ENCODE assay signal across 29 cellular contexts in genomic region chr1:195849180-195849579, GRCh38.
"Had no signal": no experiment of that assay in that cellular context is flagged by ENCODE, and none has a peak within 500 bp of the region (broad histone marks: within the 10 kb centered on the region; RNA-seq: fewer than 3 reads in every experiment).

No MANE protein-coding gene starts in this region.

- ATAC-seq: activated CD4-positive, alpha-beta T cell treated with anti-CD3 and anti-CD28 coated beads for 36 hours; activated CD8-positive, alpha-beta T cell treated with anti-CD3 and anti-CD28 coated beads for 36 hours; activated T-cell treated with anti-CD3 and anti-CD28 coated beads, Interleukin-2, amount 50 U/mL, for 72 hours; T-cell had no signal

- H3K27me3 Mint-ChIP-seq: activated CD4-positive, alpha-beta T cell treated with anti-CD3 and anti-CD28 coated beads for 36 hours; activated CD8-positive, alpha-beta T cell treated with anti-CD3 and anti-CD28 coated beads for 36 hours; activated naive CD4-positive, alpha-beta T cell treated with anti-CD3 and anti-CD28 coated beads, Interleukin-2, amount 10 ng/mL, durations not matched to agents 7 days and 5 days; activated naive CD8-positive, alpha-beta T cell treated with anti-CD3 and anti-CD28 coated beads, Interleukin-2, amount 10 ng/mL, durations not matched to agents 7 days and 5 days; T-cell had no signal

- H3K9me3 Mint-ChIP-seq: activated CD8-positive, alpha-beta T cell treated with anti-CD3 and anti-CD28 coated beads for 36 hours; activated naive CD4-positive, alpha-beta T cell treated with anti-CD3 and anti-CD28 coated beads, Interleukin-2, amount 10 ng/mL, durations not matched to agents 7 days and 5 days had no signal

- H3K27ac Mint-ChIP-seq: activated CD4-positive, alpha-beta T cell treated with anti-CD3 and anti-CD28 coated beads for 36 hours; activated CD8-positive, alpha-beta T cell treated with anti-CD3 and anti-CD28 coated beads for 36 hours; activated naive CD4-positive, alpha-beta T cell treated with anti-CD3 and anti-CD28 coated beads, Interleukin-2, amount 10 ng/mL, durations not matched to agents 7 days and 5 days; activated naive CD8-positive, alpha-beta T cell treated with anti-CD3 and anti-CD28 coated beads, Interleukin-2, amount 10 ng/mL, durations not matched to agents 7 days and 5 days; activated T-cell treated with anti-CD3 and anti-CD28 coated beads, Interleukin-2, amount 50 U/mL, for 72 hours; activated T-helper 2 cell treated with anti-CD3 and anti-CD28 coated beads, Interferon-gamma antibody, Interleukin-2, Interleukin-4, amounts not matched to agents 10 μg/mL and 5 μg/mL and 100 μg/mL, durations not matched to agents 14 hours and 24 hours and 36 hours; T-cell had no signal

- DNase-seq: activated CD4-positive, alpha-beta T cell treated with anti-CD3 and anti-CD28 coated beads for 36 hours; activated CD4-positive, alpha-beta T cell treated with anti-CD3 and anti-CD28 coated beads, Interleukin-2, amount 50 U/mL, for 1 hour; activated CD8-positive, alpha-beta memory T cell treated with anti-CD3 and anti-CD28 coated beads, Interleukin-2, amount 50 U/mL, for 4 hours; activated CD8-positive, alpha-beta T cell treated with anti-CD3 and anti-CD28 coated beads for 36 hours; activated gamma-delta T cell treated with Interleukin-2 at 50 U/mL for 16 hours; activated naive CD4-positive, alpha-beta T cell treated with anti-CD3 and anti-CD28 coated beads, Interleukin-2, amount 10 ng/mL, durations not matched to agents 7 days and 5 days; activated naive CD8-positive, alpha-beta T cell treated with anti-CD3 and anti-CD28 coated beads, Interleukin-2, amount 10 ng/mL, durations not matched to agents 7 days and 5 days; activated T-cell treated with anti-CD3 and anti-CD28 coated beads, Interleukin-2, amount 50 U/mL, for 72 hours; adrenal gland; anterior cingulate cortex; caudate nucleus; MG63; MV-4-11; NCI-H1092 treated with DMSO at 0.1 percent for 48 hours; NCI-H1417 treated with DMSO at 0.1 percent for 48 hours; NCI-H1694; NCI-H2029; NCI-H2107; NCI-H2171 treated with DMSO at 0.1 percent for 48 hours; NCI-H226; NCI-H526; NCI-H774; SIG-M5; T-cell; T-helper 2 cell; T1000 had no signal

- H3K4me1 ChIP-seq: adrenal gland had no signal

- H3K9me3 ChIP-seq: adrenal gland, MG63 had no signal

- H3K4me1 Mint-ChIP-seq: activated CD4-positive, alpha-beta T cell treated with anti-CD3 and anti-CD28 coated beads for 36 hours; activated naive CD4-positive, alpha-beta T cell treated with anti-CD3 and anti-CD28 coated beads, Interleukin-2, amount 10 ng/mL, durations not matched to agents 7 days and 5 days; activated naive CD8-positive, alpha-beta T cell treated with anti-CD3 and anti-CD28 coated beads, Interleukin-2, amount 10 ng/mL, durations not matched to agents 7 days and 5 days; T-cell had no signal

- H3K27ac ChIP-seq: adrenal gland, SK-N-MC, VCaP had no signal

- H3K4me3 Mint-ChIP-seq: activated CD4-positive, alpha-beta T cell treated with anti-CD3 and anti-CD28 coated beads for 36 hours; activated CD8-positive, alpha-beta T cell treated with anti-CD3 and anti-CD28 coated beads for 36 hours; activated naive CD4-positive, alpha-beta T cell treated with anti-CD3 and anti-CD28 coated beads, Interleukin-2, amount 10 ng/mL, durations not matched to agents 7 days and 5 days; activated naive CD8-positive, alpha-beta T cell treated with anti-CD3 and anti-CD28 coated beads, Interleukin-2, amount 10 ng/mL, durations not matched to agents 7 days and 5 days; activated T-cell treated with anti-CD3 and anti-CD28 coated beads, Interleukin-2, amount 50 U/mL, for 72 hours; T-cell had no signal

- H3K36me3 ChIP-seq: adrenal gland, MG63 had no signal

- H3K27me3 ChIP-seq: adrenal gland, MG63 had no signal

- H3K36me3 Mint-ChIP-seq: activated naive CD4-positive, alpha-beta T cell treated with anti-CD3 and anti-CD28 coated beads, Interleukin-2, amount 10 ng/mL, durations not matched to agents 7 days and 5 days; activated naive CD8-positive, alpha-beta T cell treated with anti-CD3 and anti-CD28 coated beads, Interleukin-2, amount 10 ng/mL, durations not matched to agents 7 days and 5 days; T-cell had no signal

- H3K4me3 ChIP-seq: adrenal gland, MG63, SK-N-MC had no signal
